20 cellular contexts compared by ENCODE assay signal in genomic region chrX:26788402-26788998, GRCh38.
DNase-seq lines count a peak whose midpoint lies in the region; ATAC-seq, FAIRE-seq and TF ChIP-seq lines count a peak whose summit lies in the region.
"Had no signal": no experiment of that assay in that cellular context is flagged by ENCODE, and none has a peak within 500 bp of the region (broad histone marks: within the 10 kb centered on the region; RNA-seq: fewer than 3 reads in every experiment).

No MANE protein-coding gene starts in this region.

- ATAC-seq in PC-3: no peak
- no peak for ATAC-seq in HG03378 (IDR thresholded peaks at IDR 0.05; ENCODE audit: unreplicated experiment)
- no peak for ATAC-seq in HG03457 (IDR thresholded peaks at IDR 0.05; ENCODE audit: unreplicated experiment)
- ATAC-seq: Panc1 had no signal

- H3K4me2 ChIP-seq in PC-3 (ENCODE audit: low read length): no peak overlapping the region
- H3K4me2 ChIP-seq: BLaER1 treated with 17β-estradiol and CSF1 and Interleukin-3, amounts not matched to agents 10 nM and 100 nM had no signal

- no peak overlapping the region for H2AFZ ChIP-seq in PC-3 (ENCODE audit: low read length)

- H3F3A ChIP-seq in PC-3 (ENCODE audit: low read length, unreplicated experiment): no peaks in the 10 kb centered on the region

- TF ChIP-seq CTCF in PC-3 (conservative IDR thresholded peaks at IDR 0.05; ENCODE audit: low read depth, low read length) (no peak), bronchial epithelial cell (IDR thresholded peaks at IDR 0.05; ENCODE audit: insufficient read depth, low read length, severe bottlenecking) (no peak)

- H4K20me1 ChIP-seq in PC-3 (ENCODE audit: low read length): no peaks in the 10 kb centered on the region
- H4K20me1 ChIP-seq: BLaER1 treated with 17β-estradiol and CSF1 and Interleukin-3, amounts not matched to agents 10 nM and 100 nM had no signal

- CTCF ChIA-PET in PC-3 (lab: Charles Lee): no interaction called here

- no TSS peak for BruUV-seq in PC-3 (replicated peaks; lab: Mats Ljungman, UMichigan)

- intact Hi-C loops in PC-3 (cut with micrococcal nuclease): loop anchor here (10.0 kb wide), 1 partner anchor 396 kb away; no protein-coding TSS in a partner anchor

- FAIRE-seq in bronchial epithelial cell (lab: Jason Lieb, UNC): no peak
- FAIRE-seq: GM18507 had no signal

- POLR2A ChIA-PET in PC-3 (lab: Charles Lee; ENCODE audit: unreplicated experiment): no interaction called here

- H3K27me3 ChIP-seq in PC-3 (ENCODE audit: low read length) (no peaks in the 10 kb centered on the region), bronchial epithelial cell (ENCODE audit: control insufficient read depth, insufficient read depth, low read length) (no peaks in the 10 kb centered on the region)

- H3K79me2 ChIP-seq in PC-3 (ENCODE audit: low read length): no peaks in the 10 kb centered on the region

- H3K4me3 ChIP-seq in PC-3 (ENCODE audit: low read length) (no peak overlapping the region), bronchial epithelial cell (ENCODE audit: low read depth, low read length) (no peak overlapping the region)
- H3K4me3 ChIP-seq: BLaER1 treated with 17β-estradiol and CSF1 and Interleukin-3, amounts not matched to agents 10 nM and 100 nM; HAP-1 had no signal

- H3K36me3 ChIP-seq in PC-3 (ENCODE audit: low read depth, low read length) (no peaks in the 10 kb centered on the region), bronchial epithelial cell (ENCODE audit: control insufficient read depth, insufficient read depth, low read length) (no peaks in the 10 kb centered on the region)
- H3K36me3 ChIP-seq: BLaER1 treated with 17β-estradiol and CSF1 and Interleukin-3, amounts not matched to agents 10 nM and 100 nM; HAP-1 had no signal

- DNase-seq in PC-3 (peak; percentile 1), bronchial epithelial cell (ENCODE audit: low read depth) (peak; percentile 0), glomerular endothelial cell (ENCODE audit: extremely low read depth, low read depth, low spot score) (peak; percentile 61), NCI-H526 (lab: John Stamatoyannopoulos, UW) (no peak)
- DNase-seq in activated naive CD4-positive, alpha-beta T cell treated with anti-CD3 and anti-CD28 coated beads, Interleukin-2, amount 50 U/mL, for 16 hours: no peak
- DNase-seq: DMS153, KBM-7, NCI-H1092 treated with DMSO at 0.1 percent for 48 hours, NCI-H187 treated with DMSO at 0.1 percent for 48 hours, NCI-H2171, NCI-H446 treated with DMSO at 0.1 percent for 48 hours, NCI-H774, SHP77 had no signal

- H3K9ac ChIP-seq in PC-3 (ENCODE audit: low read length): no peak overlapping the region
- H3K9ac ChIP-seq: BLaER1 treated with 17β-estradiol and CSF1 and Interleukin-3, amounts not matched to agents 10 nM and 100 nM had no signal

- H3K9me3 ChIP-seq in PC-3 (ENCODE audit: low read length): no peaks in the 10 kb centered on the region
- H3K9me3 ChIP-seq: BLaER1 treated with 17β-estradiol and CSF1 and Interleukin-3, amounts not matched to agents 10 nM and 100 nM; HAP-1 had no signal

- H3K4me1 ChIP-seq in PC-3 (ENCODE audit: insufficient read depth, low read length): no peaks in the 10 kb centered on the region
- H3K4me1 ChIP-seq: BLaER1 treated with 17β-estradiol and CSF1 and Interleukin-3, amounts not matched to agents 10 nM and 100 nM; HAP-1 had no signal

- no peak overlapping the region for H3K27ac ChIP-seq in PC-3 (ENCODE audit: low read length)
- H3K27ac ChIP-seq: BLaER1 treated with 17β-estradiol and CSF1 and Interleukin-3, amounts not matched to agents 10 nM and 100 nM; HL-60 had no signal

- no peaks in the 10 kb centered on the region for H3K9me2 ChIP-seq in PC-3 (replicated peaks; ENCODE audit: low read length)

Comparison
In these comparisons a context has a peak if more than half of its experiments do, and no peak if none do; other contexts are left out.
1. DNase-seq: peak in PC-3 (single experiment), bronchial epithelial cell (single experiment) and glomerular endothelial cell (single experiment); none in activated naive CD4-positive, alpha-beta T cell treated with anti-CD3 and anti-CD28 coated beads, Interleukin-2, amount 50 U/mL, for 16 hours (single experiment) and NCI-H526 (0 of 2).